In genomic region chr1:182549346-182549745, GRCh38 we compare ENCODE assay signal across 27 cellular contexts. TPM values are rescaled to one million over a fixed set of nuclear protein-coding genes. Genes with fewer than 3 reads are reported as not detected.
"Had no signal": no experiment of that assay in that cellular context is flagged by ENCODE, and none has a peak within 500 bp of the region (broad histone marks: within the 10 kb centered on the region; RNA-seq: fewer than 3 reads in every experiment).

No MANE protein-coding gene starts in this region.

- H3K4me3 ChIP-seq: hepatocyte, left ventricle myocardium inferior, lung, neural progenitor cell, right atrium auricular region, right lobe of liver, skin epidermis, stomach, testis, thyroid gland, transverse colon, upper lobe of left lung, vagina had no signal

- H3K27ac ChIP-seq: hepatocyte, left ventricle myocardium inferior, neural progenitor cell, neutrophil, parathyroid adenoma, right atrium auricular region, right lobe of liver, skin epidermis, stomach, testis, thyroid gland, transverse colon, upper lobe of left lung, vagina had no signal

- H3K36me3 ChIP-seq: left ventricle myocardium inferior, neural progenitor cell, neutrophil, right atrium auricular region, right lobe of liver, stomach, thyroid gland, transverse colon, upper lobe of left lung, vagina had no signal

- H3K9me3 ChIP-seq: neutrophil, right atrium auricular region, right lobe of liver, testis, thyroid gland, vagina had no signal

- H3K4me1 ChIP-seq: left ventricle myocardium inferior, neural progenitor cell, parathyroid adenoma, right atrium auricular region, right lobe of liver, stomach, testis, thyroid gland, transverse colon, upper lobe of left lung, vagina had no signal

- H3K79me2 ChIP-seq: hepatocyte, parathyroid adenoma had no signal

- DNase-seq: islet precursor cell; left ventricle myocardium inferior; naive B cell; natural killer cell; nephron progenitor cell; occipital lobe; right lobe of liver; stimulated activated CD4-positive, alpha-beta T cell treated with anti-CD3 and anti-CD28 coated beads, Interleukin-12 subunit alpha, Interleukin-12 subunit beta, amount 100 ng/mL, for 4 hours; stimulated activated CD4-positive, alpha-beta T cell treated with anti-CD3 and anti-CD28 coated beads, Interleukin-15, amount 100 ng/mL, for 24 hours; stimulated activated CD4-positive, alpha-beta T cell treated with anti-CD3 and anti-CD28 coated beads, Interleukin-2, amount 100 ng/mL, for 24 hours; stimulated activated CD4-positive, alpha-beta T cell treated with anti-CD3 and anti-CD28 coated beads, Interleukin-4, amount 100 ng/mL, for 1 hour; stimulated activated naive B cell treated with anti-CD40 and anti-IgM and Interleukin-4, amounts not matched to agents 10 μg/mL and 1 μg/mL and 100 μg/mL, for 72 hours; stimulated activated naive CD8-positive, alpha-beta T cell treated with anti-CD3 and anti-CD28 coated beads, Interleukin-15, Interleukin-2, amounts not matched to agents 100 U/mL and 50 U/mL, for 24 hours; stomach; testis; transverse colon; upper lobe of left lung had no signal

- H3K9ac ChIP-seq: neural progenitor cell, parathyroid adenoma had no signal

- H3K27me3 ChIP-seq: hepatocyte, neural progenitor cell, neutrophil, right atrium auricular region, right lobe of liver, stomach, testis, thyroid gland, upper lobe of left lung, vagina had no signal

- H2AFZ ChIP-seq: hepatocyte, parathyroid adenoma had no signal

- ATAC-seq: natural killer cell; right lobe of liver; stimulated activated naive B cell treated with anti-CD40 and anti-IgM and Interleukin-4, amounts not matched to agents 10 μg/mL and 1 μg/mL and 100 μg/mL, for 72 hours; stimulated activated naive CD8-positive, alpha-beta T cell treated with anti-CD3 and anti-CD28 coated beads, Interleukin-15, Interleukin-2, amounts not matched to agents 100 U/mL and 50 U/mL, for 24 hours had no signal

- H3K4me2 ChIP-seq: hepatocyte, neural progenitor cell had no signal

RNA-seq across cellular contexts. Expression of gene RGS16, which starts 54.8 kb away (rescaled TPM):
- total RNA-seq: renal cortical epithelial cell had no signal
